In the genomic region with DNA sequence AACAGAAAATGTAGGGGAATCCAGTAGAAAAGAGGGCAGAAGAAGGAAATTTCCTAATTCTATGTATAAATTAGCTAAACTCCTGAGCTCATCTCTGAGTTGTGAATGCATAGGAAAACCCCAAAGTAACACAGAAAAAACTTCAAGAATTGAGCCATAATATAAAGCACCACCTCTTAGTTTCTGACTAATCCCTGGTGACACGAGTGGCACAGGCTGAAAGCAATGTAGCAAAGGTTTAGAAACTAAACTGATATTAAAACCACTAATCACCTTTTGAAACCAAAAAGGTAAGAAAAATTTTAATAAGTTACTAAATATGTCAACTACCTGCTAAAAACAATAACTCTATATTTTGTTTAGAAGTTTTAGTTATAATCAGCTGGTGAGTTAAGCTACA, we compare ENCODE assay signal across 18 cellular contexts.
DNase-seq lines count a peak whose midpoint lies in the region; ATAC-seq and TF ChIP-seq lines count a peak whose summit lies in the region.
"Had no signal": no experiment of that assay in that cellular context is flagged by ENCODE, and none has a peak within 500 bp of the region (broad histone marks: within the 10 kb centered on the region; RNA-seq: fewer than 3 reads in every experiment).

No MANE protein-coding gene starts in this region.

- no peak for TF ChIP-seq CTCF in choroid plexus epithelial cell (conservative IDR thresholded peaks at IDR 0.05; ENCODE audit: low read depth, low read length)
- no peak for TF ChIP-seq CTCF in RWPE1 (conservative IDR thresholded peaks at IDR 0.05; ENCODE audit: low read depth)

- ATAC-seq in GM18909 (IDR thresholded peaks at IDR 0.05; ENCODE audit: poor library complexity, unreplicated experiment) (peak; percentile 64), GM21825 (IDR thresholded peaks at IDR 0.05; ENCODE audit: unreplicated experiment) (peak; percentile 45), HG03354 (IDR thresholded peaks at IDR 0.05; ENCODE audit: poor library complexity, severe bottlenecking, unreplicated experiment) (peak; percentile 71)
- ATAC-seq: activated CD8-positive, alpha-beta T cell treated with anti-CD3 and anti-CD28 coated beads for 36 hours; CD8-positive, alpha-beta T cell; left cardiac atrium had no signal

- H3K4me3 ChIP-seq in choroid plexus epithelial cell (ENCODE audit: low read depth, low read length), result no peak overlapping the region
- H3K4me3 ChIP-seq: cardiac muscle cell, skin epidermis, testis had no signal

- no peak overlapping the region for H3K27ac ChIP-seq in RWPE1
- H3K27ac ChIP-seq: skin epidermis, testis had no signal

- CTCF ChIA-PET in RWPE1 (lab: Yijun Ruan, JAX), result no interaction called here

- POLR2A ChIA-PET in RWPE1 (lab: Yijun Ruan, JAX; ENCODE audit: low non-redundant PET), result no interaction called here

- peak; percentile 12 for DNase-seq in choroid plexus epithelial cell (ENCODE audit: low read depth)
- no peak for DNase-seq in activated CD4-positive, CD25-positive, alpha-beta regulatory T cell (lab: John Stamatoyannopoulos, UW)
- DNase-seq in NCI-H2171 (lab: John Stamatoyannopoulos, UW), result no peak
- DNase-seq in RWPE1 (ENCODE audit: low spot score), result no peak
- DNase-seq in NCI-H69 (lab: John Stamatoyannopoulos, UW), result no peak
- DNase-seq: activated CD8-positive, alpha-beta T cell treated with anti-CD3 and anti-CD28 coated beads for 36 hours; activated naive CD4-positive, alpha-beta T cell treated with Interleukin-2 at 50 U/mL for 16 hours; CD8-positive, alpha-beta T cell; head of caudate nucleus; left cardiac atrium; NCI-H1105; NCI-H524 treated with DMSO at 0.1 percent for 48 hours; testis had no signal
